In the genomic region with DNA sequence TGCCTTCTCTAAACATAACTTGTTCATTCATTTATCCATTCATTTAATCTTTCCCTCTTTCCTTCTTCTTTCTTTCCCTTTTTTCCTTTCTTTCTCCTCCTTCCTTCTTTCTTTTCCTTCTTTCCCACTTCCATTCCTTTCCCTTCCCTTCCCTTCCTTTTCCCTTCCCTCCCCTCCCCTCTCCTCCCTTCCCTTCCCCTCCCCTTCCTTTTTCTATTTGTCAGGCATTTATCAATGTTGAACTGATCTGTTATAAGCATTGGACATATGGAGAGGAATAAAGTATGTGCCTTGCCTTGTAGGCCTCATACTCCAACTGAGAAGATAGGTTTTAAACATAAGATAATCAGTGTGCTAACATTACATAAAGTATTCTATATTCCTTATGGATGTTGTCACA, we compare ENCODE assay signal across 17 cellular contexts. TPM values are rescaled to one million over a fixed set of nuclear protein-coding genes. Genes with fewer than 3 reads are reported as not detected.
"Had no signal": no experiment of that assay in that cellular context is flagged by ENCODE, and none has a peak within 500 bp of the region (broad histone marks: within the 10 kb centered on the region; RNA-seq: fewer than 3 reads in every experiment).

No MANE protein-coding gene starts in this region.

- DNase-seq: activated CD4-positive, alpha-beta T cell treated with anti-CD3 and anti-CD28 coated beads, Interleukin-2, amount 10 ng/mL, durations not matched to agents 24 days and 14 days; activated naive CD4-positive, alpha-beta T cell; activated T-cell treated with anti-CD3 and anti-CD28 coated beads, Interleukin-2, amount 50 U/mL, for 48 hours; amniotic stem cell; body of pancreas; hippocampal formation; kidney glomerular epithelial cell; midbrain; transverse colon had no signal

- ATAC-seq: body of pancreas had no signal

- H3K36me3 Mint-ChIP-seq: WTC11 had no signal

- H3K27me3 Mint-ChIP-seq: activated CD4-positive, alpha-beta T cell treated with anti-CD3 and anti-CD28 coated beads, Interleukin-2, amount 10 ng/mL, durations not matched to agents 24 days and 14 days had no signal

- H3K27me3 ChIP-seq: body of pancreas, right atrium auricular region, transverse colon had no signal

- H3K4me3 ChIP-seq: body of pancreas, right atrium auricular region, transverse colon had no signal

- H3K9me3 Mint-ChIP-seq: WTC11 had no signal

- H3K36me3 ChIP-seq: right atrium auricular region, transverse colon had no signal

- H3K27ac Mint-ChIP-seq: activated CD4-positive, alpha-beta T cell treated with anti-CD3 and anti-CD28 coated beads, Interleukin-2, amount 10 ng/mL, durations not matched to agents 24 days and 14 days; WTC11 had no signal

- H3K4me3 Mint-ChIP-seq: activated CD4-positive, alpha-beta T cell treated with anti-CD3 and anti-CD28 coated beads, Interleukin-2, amount 10 ng/mL, durations not matched to agents 24 days and 14 days; WTC11 had no signal

- H3K27ac ChIP-seq: body of pancreas, right atrium auricular region, transverse colon had no signal

RNA-seq across cellular contexts. Expression of a gene that starts 23.7 kb away (rescaled TPM):
- total RNA-seq: activated CD4-positive, alpha-beta T cell treated with anti-CD3 and anti-CD28 coated beads, Interleukin-2, amount 10 ng/mL, durations not matched to agents 24 days and 14 days; activated CD8-positive, alpha-beta memory T cell treated with anti-CD3 and anti-CD28 coated beads for 36 hours; body of pancreas; chondrocyte; dermis microvascular lymphatic vessel endothelial cell; glomerular endothelial cell; lower leg skin; posterior vena cava; right atrium auricular region; transverse colon; WTC11 had no signal
